Comparison of ENCODE assay signal across 11 cellular contexts in the genomic region with DNA sequence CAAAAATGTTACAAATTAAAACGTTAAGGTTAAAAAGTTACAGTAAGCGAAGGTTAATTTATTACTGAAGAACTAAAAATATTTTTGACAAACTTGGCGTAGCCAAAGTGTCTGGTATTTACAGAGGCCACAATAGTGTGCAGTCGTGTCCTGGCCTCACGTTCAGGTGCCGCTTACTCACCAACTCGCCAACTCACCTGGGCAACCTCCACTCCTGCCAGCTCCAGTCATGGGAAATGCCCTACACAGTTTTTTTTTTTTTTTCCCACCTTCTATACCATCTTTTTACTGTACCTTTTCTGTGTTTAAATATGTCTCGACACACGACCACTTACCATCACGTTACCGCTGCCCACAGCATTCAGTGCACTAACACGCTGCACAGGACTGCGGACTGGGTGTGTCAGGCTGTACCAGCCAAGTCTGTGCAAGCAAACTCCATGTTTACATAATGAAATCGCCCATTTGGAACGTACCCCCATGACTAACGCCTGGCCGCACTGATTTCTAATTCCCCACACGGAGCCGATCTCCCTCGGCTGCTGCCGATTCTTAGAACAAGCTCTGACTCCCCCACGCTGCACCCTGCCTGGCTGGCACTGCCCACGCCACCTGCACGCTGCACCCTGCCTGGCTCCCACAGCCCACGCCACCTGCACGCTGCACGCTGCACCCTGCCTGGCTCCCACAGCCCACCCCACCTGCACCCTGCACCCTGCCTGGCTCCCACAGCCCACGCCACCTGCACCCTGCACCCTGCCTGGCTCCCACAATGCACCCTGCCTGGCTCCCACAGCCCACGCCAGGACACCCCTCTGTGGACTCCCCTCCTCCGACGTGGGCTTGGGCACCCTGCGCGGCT.
DNase-seq lines count a peak whose midpoint lies in the region; ATAC-seq and TF ChIP-seq lines count a peak whose summit lies in the region.
"Had no signal": no experiment of that assay in that cellular context is flagged by ENCODE, and none has a peak within 500 bp of the region (broad histone marks: within the 10 kb centered on the region; RNA-seq: fewer than 3 reads in every experiment).

No MANE protein-coding gene starts in this region.

- POLR2A ChIA-PET in CD8-positive, alpha-beta T cell (lab: Charles Lee), result interaction anchor here (1.1 to 1.3 kb wide), 2 partner anchors 10 to 14 kb away, joined by 3 read pairs; no protein-coding TSS in a partner anchor

- H3K27me3 Mint-ChIP-seq in CD8-positive, alpha-beta T cell (ENCODE audit: low read depth), result no peaks in the 10 kb centered on the region
- no peaks in the 10 kb centered on the region for H3K27me3 Mint-ChIP-seq in mesothelial cell of epicardium (ENCODE audit: low read depth)

- H3K27ac Mint-ChIP-seq in CD8-positive, alpha-beta T cell, result peak overlapping the region; percentile 55
- no peak overlapping the region for H3K27ac Mint-ChIP-seq in mesothelial cell of epicardium

- no peaks in the 10 kb centered on the region for H3K9me3 ChIP-seq in CD8-positive, alpha-beta T cell (ENCODE audit: low read length)
- H3K9me3 ChIP-seq: transverse colon had no signal

- peak overlapping the region; percentile 15 for H3K4me3 Mint-ChIP-seq in CD8-positive, alpha-beta T cell
- no peak overlapping the region for H3K4me3 Mint-ChIP-seq in mesothelial cell of epicardium

- peaks cover 30% of the 10 kb centered on the region for H3K4me1 Mint-ChIP-seq in CD8-positive, alpha-beta T cell (ENCODE audit: low read depth)
- H3K4me1 Mint-ChIP-seq in mesothelial cell of epicardium, result no peaks in the 10 kb centered on the region

- no peak for TF ChIP-seq CTCF in CD8-positive, alpha-beta T cell (IDR thresholded peaks at IDR 0.05)
- TF ChIP-seq CTCF in epithelial cell of proximal tubule (conservative IDR thresholded peaks at IDR 0.05; ENCODE audit: low read depth, low read length), result no peak
- TF ChIP-seq CTCF in mesothelial cell of epicardium (IDR thresholded peaks at IDR 0.05; ENCODE audit: unreplicated experiment), result no peak

- H3K36me3 Mint-ChIP-seq in CD8-positive, alpha-beta T cell, result peaks cover 10% of the 10 kb centered on the region
- peaks cover 32% of the 10 kb centered on the region for H3K36me3 Mint-ChIP-seq in mesothelial cell of epicardium

- no peak for DNase-seq in CD8-positive, alpha-beta T cell
- DNase-seq in NCI-H774 (lab: John Stamatoyannopoulos, UW) (peak; percentile 2), epithelial cell of proximal tubule (ENCODE audit: low read depth) (peak; percentile 78), occipital lobe (lab: John Stamatoyannopoulos, UW) (peak; percentile 36), middle frontal gyrus (ENCODE audit: extremely low spot score, low spot score) (no peak), NCI-H1105 (lab: John Stamatoyannopoulos, UW) (no peak), mesothelial cell of epicardium (ENCODE audit: low spot score in 2 of 2, unreplicated experiment in 2 of 2) (no peak)
- DNase-seq in stimulated activated CD4-positive, alpha-beta T cell treated with anti-CD3 and anti-CD28 coated beads, Interleukin-4, amount 100 ng/mL, for 4 hours, result no peak
- DNase-seq: activated effector memory CD4-positive, alpha-beta T cell treated with Interleukin-2 at 50 U/mL for 16 hours; T-helper 9 cell; transverse colon had no signal

- no peak for ATAC-seq in CD8-positive, alpha-beta T cell

- no peaks in the 10 kb centered on the region for H3K36me3 ChIP-seq in CD8-positive, alpha-beta T cell (ENCODE audit: insufficient read depth, low read length)

- H3K9me3 Mint-ChIP-seq in CD8-positive, alpha-beta T cell, result no peaks in the 10 kb centered on the region
- H3K9me3 Mint-ChIP-seq in mesothelial cell of epicardium, result no peaks in the 10 kb centered on the region

- intact Hi-C loops in CD8-positive, alpha-beta T cell (cut with DNase I, micrococcal nuclease), result no loop called here

- H3K27ac ChIP-seq in CD8-positive, alpha-beta T cell (ENCODE audit: low read depth, low read length), result no peak overlapping the region
- H3K27ac ChIP-seq: transverse colon had no signal

- CTCF ChIA-PET in CD8-positive, alpha-beta T cell (lab: Charles Lee), result interaction anchor here (0.9 to 1.4 kb wide), 3 partner anchors 9 to 89 kb away, joined by 3 read pairs; no protein-coding TSS in a partner anchor

- H3K4me1 ChIP-seq in CD8-positive, alpha-beta T cell (ENCODE audit: insufficient read depth, low read length), result peaks cover 7% of the 10 kb centered on the region
- H3K4me1 ChIP-seq: transverse colon had no signal

- no peaks in the 10 kb centered on the region for H3K27me3 ChIP-seq in CD8-positive, alpha-beta T cell (ENCODE audit: insufficient read depth, low read length)
- H3K27me3 ChIP-seq: transverse colon had no signal

- no peak overlapping the region for H3K4me3 ChIP-seq in CD8-positive, alpha-beta T cell (ENCODE audit: low read depth, low read length)
- peak overlapping the region; percentile 20 for H3K4me3 ChIP-seq in epithelial cell of proximal tubule (ENCODE audit: low read depth, low read length)
- H3K4me3 ChIP-seq: transverse colon had no signal

Comparison
In these comparisons a context has a peak if more than half of its experiments do, and no peak if none do; other contexts are left out.
1. DNase-seq: peak in NCI-H774 (single experiment), epithelial cell of proximal tubule (single experiment) and occipital lobe (single experiment); none in CD8-positive, alpha-beta T cell (0 of 7), middle frontal gyrus (single experiment), NCI-H1105 (single experiment), stimulated activated CD4-positive, alpha-beta T cell treated with anti-CD3 and anti-CD28 coated beads, Interleukin-4, amount 100 ng/mL, for 4 hours (0 of 2) and mesothelial cell of epicardium (0 of 2).